In the genomic region with DNA sequence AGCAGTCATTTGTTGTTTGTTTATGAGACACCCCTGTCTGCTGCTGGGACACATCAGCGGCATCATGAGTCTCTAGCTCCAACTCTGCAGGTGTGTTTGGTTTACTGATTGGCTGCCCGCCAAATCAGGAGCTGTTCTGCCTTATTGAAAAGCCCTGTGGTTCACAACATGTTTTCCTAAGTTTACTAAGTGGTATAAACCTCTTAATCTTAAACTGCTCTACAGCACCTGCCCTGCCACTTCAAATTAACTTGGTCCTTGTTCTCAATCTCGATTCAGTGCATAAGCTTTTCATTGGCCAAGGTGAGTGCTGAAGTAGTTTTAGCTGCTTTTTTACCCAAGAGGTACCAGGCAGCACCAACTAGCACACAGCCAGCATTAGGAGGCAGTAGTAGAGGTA, we compare ENCODE assay signal across 10 cellular contexts.
DNase-seq lines count a peak whose midpoint lies in the region; ATAC-seq and TF ChIP-seq lines count a peak whose summit lies in the region.
"Had no signal": no experiment of that assay in that cellular context is flagged by ENCODE, and none has a peak within 500 bp of the region (broad histone marks: within the 10 kb centered on the region; RNA-seq: fewer than 3 reads in every experiment).

No MANE protein-coding gene starts in this region.

- in situ Hi-C loops in G401 (cut with HindIII; ENCODE audit: low sequenced_read_pairs), result no loop called here

- H3K9ac ChIP-seq in mesendoderm (ENCODE audit: low read length), result no peak overlapping the region

- no peak overlapping the region for H3K27ac ChIP-seq in mesendoderm (ENCODE audit: low read depth, low read length)
- H3K27ac ChIP-seq: C4-2B had no signal

- no peak overlapping the region for H4K5ac ChIP-seq in mesendoderm (ENCODE audit: low read length)

- H3K27me3 ChIP-seq in mesendoderm (ENCODE audit: insufficient read depth, low read length, poor library complexity), result no peaks in the 10 kb centered on the region

- H3K4me2 ChIP-seq in mesendoderm (ENCODE audit: low read length), result no peak overlapping the region

- no peak overlapping the region for H3K23ac ChIP-seq in mesendoderm (ENCODE audit: low read length)

- no peak overlapping the region for H3K56ac ChIP-seq in mesendoderm (ENCODE audit: low read length)

- intact Hi-C loops in mucosa of descending colon (cut with DNase I, micrococcal nuclease), result no loop called here

- H3K4me1 ChIP-seq in mucosa of descending colon (ENCODE audit: low read depth), result peaks cover 15% of the 10 kb centered on the region
- peaks cover 10% of the 10 kb centered on the region for H3K4me1 ChIP-seq in mesendoderm (ENCODE audit: control insufficient read depth, low read depth, low read length)

- no peak overlapping the region for H2BK120ac ChIP-seq in mesendoderm (ENCODE audit: low read depth, low read length)

- no peak overlapping the region for H4K8ac ChIP-seq in mesendoderm (ENCODE audit: low read depth, low read length)

- no peaks in the 10 kb centered on the region for H3K79me2 ChIP-seq in mesendoderm (ENCODE audit: control insufficient read depth, insufficient read depth, low read length)

- H3K36me3 ChIP-seq in mucosa of descending colon (ENCODE audit: low read depth) (no peaks in the 10 kb centered on the region), mesendoderm (ENCODE audit: control insufficient read depth, insufficient read depth, low read length) (no peaks in the 10 kb centered on the region)

- no CpG with 5 or more reads among the region's 3 CpGs for WGBS in mesendoderm (ENCODE audit: extremely low coverage, insufficient coverage, low lambda C conversion rate)

- no peak overlapping the region for H3K18ac ChIP-seq in mesendoderm (ENCODE audit: low read length)

- no peak overlapping the region for H2AK5ac ChIP-seq in mesendoderm (ENCODE audit: low read length)

- no peak overlapping the region for H3K4ac ChIP-seq in mesendoderm (ENCODE audit: low read depth, low read length)

- no peaks in the 10 kb centered on the region for H3K9me3 ChIP-seq in mucosa of descending colon

- no peak overlapping the region for H3K4me3 ChIP-seq in mucosa of descending colon
- no peak overlapping the region for H3K4me3 ChIP-seq in mesendoderm (ENCODE audit: low read length)

- DNase-seq in G401 (ENCODE audit: low spot score) (peak; percentile 49), NCI-H2029 (lab: John Stamatoyannopoulos, UW) (peak; percentile 67), SHP77 treated with DMSO at 0.1 percent for 48 hours (lab: John Stamatoyannopoulos, UW) (peak; percentile 81), mucosa of descending colon (peak; percentile 64 to 83 (median 74)), NCI-H1048 (lab: John Stamatoyannopoulos, UW) (no peak), mesendoderm (no peak)
- DNase-seq in activated CD8-positive, alpha-beta memory T cell treated with anti-CD3 and anti-CD28 coated beads, Interleukin-2, amount 50 U/mL, for 4 hours, result no peak
- DNase-seq: activated naive CD4-positive, alpha-beta T cell treated with Interleukin-2 at 50 U/mL for 16 hours had no signal

- no peak for TF ChIP-seq CTCF in mucosa of descending colon (IDR thresholded peaks at IDR 0.05)

- ATAC-seq in mucosa of descending colon, result peak; percentile 91
- ATAC-seq in GM21390 (IDR thresholded peaks at IDR 0.05; ENCODE audit: unreplicated experiment), result no peak

- no peak overlapping the region for H2BK15ac ChIP-seq in mesendoderm (replicated peaks; ENCODE audit: low read depth)

- H3K79me1 ChIP-seq in mesendoderm (ENCODE audit: low read length), result no peaks in the 10 kb centered on the region

- no peak overlapping the region for H2BK5ac ChIP-seq in mesendoderm (ENCODE audit: low read length)

Comparison
In these comparisons a context has a peak if more than half of its experiments do, and no peak if none do; other contexts are left out.
1. DNase-seq: peak in G401 (single experiment), NCI-H2029 (single experiment), SHP77 treated with DMSO at 0.1 percent for 48 hours (single experiment) and mucosa of descending colon (3 of 3); none in NCI-H1048 (single experiment), mesendoderm (single experiment) and activated CD8-positive, alpha-beta memory T cell treated with anti-CD3 and anti-CD28 coated beads, Interleukin-2, amount 50 U/mL, for 4 hours (single experiment).